In the genomic region with DNA sequence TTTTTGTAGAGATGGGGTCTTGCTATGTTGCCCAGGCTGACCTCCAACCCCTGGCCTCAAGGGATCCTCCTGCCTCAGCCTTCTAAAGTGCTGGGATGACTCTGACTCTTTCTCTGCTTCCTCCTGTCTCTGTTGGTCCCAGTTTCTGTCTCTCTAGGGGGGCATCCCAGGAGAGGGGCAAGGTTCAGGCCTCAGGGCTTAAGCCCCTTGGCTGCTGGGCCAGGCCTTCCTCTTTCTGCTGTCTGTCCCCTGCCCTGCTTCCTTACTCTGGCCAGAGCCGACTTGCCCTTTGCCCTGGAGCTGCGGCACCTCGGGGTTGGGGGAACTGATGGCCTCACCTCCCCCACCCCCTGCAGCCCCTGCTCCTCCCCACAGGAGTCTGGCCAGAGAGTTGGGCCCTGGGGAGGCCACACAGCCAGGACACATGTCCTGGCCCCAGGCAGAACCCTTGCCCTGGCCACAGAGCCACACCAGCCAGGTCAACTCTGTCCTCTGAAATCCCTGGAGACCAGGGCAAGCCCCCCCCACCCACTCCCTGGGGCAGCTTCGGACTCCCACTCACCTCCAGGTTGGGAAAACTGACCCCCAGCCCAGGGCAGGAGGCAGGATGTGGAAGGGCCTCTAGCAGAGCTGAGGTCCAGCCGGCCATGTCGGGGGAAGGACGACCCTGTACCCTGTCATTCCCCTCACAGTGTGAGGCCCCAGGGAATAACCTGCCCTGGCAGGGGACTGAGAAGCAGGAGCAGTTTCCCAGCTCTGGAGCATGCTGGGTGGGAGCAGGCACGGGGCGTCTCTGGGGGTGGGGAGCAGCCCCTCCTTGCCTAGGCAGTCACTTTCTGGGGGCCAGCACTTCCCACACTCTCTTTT, we compare ENCODE assay signal across 1 cellular context.
TF ChIP-seq lines count a peak whose summit lies in the region.

No MANE protein-coding gene starts in this region.

TF ChIP-seq in GM23338, 12 proteins besides CTCF, POLR2A, EP300 and RAD21 (continued from another document):
- TF ChIP-seq, protein P1, sequence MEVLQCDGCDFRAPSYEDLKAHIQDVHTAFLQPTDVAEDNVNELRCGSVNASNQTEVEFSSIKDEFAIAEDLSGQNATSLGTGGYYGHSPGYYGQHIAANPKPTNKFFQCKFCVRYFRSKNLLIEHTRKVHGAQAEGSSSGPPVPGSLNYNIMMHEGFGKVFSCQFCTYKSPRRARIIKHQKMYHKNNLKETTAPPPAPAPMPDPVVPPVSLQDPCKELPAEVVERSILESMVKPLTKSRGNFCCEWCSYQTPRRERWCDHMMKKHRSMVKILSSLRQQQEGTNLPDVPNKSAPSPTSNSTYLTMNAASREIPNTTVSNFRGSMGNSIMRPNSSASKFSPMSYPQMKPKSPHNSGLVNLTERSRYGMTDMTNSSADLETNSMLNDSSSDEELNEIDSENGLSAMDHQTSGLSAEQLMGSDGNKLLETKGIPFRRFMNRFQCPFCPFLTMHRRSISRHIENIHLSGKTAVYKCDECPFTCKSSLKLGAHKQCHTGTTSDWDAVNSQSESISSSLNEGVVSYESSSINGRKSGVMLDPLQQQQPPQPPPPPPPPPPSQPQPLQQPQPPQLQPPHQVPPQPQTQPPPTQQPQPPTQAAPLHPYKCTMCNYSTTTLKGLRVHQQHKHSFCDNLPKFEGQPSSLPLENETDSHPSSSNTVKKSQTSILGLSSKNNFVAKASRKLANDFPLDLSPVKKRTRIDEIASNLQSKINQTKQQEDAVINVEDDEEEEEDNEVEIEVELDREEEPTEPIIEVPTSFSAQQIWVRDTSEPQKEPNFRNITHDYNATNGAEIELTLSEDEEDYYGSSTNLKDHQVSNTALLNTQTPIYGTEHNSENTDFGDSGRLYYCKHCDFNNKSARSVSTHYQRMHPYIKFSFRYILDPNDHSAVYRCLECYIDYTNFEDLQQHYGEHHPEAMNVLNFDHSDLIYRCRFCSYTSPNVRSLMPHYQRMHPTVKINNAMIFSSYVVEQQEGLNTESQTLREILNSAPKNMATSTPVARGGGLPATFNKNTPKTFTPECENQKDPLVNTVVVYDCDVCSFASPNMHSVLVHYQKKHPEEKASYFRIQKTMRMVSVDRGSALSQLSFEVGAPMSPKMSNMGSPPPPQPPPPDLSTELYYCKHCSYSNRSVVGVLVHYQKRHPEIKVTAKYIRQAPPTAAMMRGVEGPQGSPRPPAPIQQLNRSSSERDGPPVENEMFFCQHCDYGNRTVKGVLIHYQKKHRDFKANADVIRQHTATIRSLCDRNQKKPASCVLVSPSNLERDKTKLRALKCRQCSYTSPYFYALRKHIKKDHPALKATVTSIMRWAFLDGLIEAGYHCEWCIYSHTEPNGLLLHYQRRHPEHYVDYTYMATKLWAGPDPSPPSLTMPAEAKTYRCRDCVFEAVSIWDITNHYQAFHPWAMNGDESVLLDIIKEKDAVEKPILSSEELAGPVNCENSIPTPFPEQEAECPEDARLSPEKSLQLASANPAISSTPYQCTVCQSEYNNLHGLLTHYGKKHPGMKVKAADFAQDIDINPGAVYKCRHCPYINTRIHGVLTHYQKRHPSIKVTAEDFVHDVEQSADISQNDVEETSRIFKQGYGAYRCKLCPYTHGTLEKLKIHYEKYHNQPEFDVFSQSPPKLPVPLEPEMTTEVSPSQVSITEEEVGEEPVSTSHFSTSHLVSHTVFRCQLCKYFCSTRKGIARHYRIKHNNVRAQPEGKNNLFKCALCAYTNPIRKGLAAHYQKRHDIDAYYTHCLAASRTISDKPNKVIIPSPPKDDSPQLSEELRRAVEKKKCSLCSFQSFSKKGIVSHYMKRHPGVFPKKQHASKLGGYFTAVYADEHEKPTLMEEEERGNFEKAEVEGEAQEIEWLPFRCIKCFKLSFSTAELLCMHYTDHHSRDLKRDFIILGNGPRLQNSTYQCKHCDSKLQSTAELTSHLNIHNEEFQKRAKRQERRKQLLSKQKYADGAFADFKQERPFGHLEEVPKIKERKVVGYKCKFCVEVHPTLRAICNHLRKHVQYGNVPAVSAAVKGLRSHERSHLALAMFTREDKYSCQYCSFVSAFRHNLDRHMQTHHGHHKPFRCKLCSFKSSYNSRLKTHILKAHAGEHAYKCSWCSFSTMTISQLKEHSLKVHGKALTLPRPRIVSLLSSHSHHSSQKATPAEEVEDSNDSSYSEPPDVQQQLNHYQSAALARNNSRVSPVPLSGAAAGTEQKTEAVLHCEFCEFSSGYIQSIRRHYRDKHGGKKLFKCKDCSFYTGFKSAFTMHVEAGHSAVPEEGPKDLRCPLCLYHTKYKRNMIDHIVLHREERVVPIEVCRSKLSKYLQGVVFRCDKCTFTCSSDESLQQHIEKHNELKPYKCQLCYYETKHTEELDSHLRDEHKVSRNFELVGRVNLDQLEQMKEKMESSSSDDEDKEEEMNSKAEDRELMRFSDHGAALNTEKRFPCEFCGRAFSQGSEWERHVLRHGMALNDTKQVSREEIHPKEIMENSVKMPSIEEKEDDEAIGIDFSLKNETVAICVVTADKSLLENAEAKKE (CRISPR knock-in tag; IDR thresholded peaks at IDR 0.05) = no peak
- TF ChIP-seq, protein P2, sequence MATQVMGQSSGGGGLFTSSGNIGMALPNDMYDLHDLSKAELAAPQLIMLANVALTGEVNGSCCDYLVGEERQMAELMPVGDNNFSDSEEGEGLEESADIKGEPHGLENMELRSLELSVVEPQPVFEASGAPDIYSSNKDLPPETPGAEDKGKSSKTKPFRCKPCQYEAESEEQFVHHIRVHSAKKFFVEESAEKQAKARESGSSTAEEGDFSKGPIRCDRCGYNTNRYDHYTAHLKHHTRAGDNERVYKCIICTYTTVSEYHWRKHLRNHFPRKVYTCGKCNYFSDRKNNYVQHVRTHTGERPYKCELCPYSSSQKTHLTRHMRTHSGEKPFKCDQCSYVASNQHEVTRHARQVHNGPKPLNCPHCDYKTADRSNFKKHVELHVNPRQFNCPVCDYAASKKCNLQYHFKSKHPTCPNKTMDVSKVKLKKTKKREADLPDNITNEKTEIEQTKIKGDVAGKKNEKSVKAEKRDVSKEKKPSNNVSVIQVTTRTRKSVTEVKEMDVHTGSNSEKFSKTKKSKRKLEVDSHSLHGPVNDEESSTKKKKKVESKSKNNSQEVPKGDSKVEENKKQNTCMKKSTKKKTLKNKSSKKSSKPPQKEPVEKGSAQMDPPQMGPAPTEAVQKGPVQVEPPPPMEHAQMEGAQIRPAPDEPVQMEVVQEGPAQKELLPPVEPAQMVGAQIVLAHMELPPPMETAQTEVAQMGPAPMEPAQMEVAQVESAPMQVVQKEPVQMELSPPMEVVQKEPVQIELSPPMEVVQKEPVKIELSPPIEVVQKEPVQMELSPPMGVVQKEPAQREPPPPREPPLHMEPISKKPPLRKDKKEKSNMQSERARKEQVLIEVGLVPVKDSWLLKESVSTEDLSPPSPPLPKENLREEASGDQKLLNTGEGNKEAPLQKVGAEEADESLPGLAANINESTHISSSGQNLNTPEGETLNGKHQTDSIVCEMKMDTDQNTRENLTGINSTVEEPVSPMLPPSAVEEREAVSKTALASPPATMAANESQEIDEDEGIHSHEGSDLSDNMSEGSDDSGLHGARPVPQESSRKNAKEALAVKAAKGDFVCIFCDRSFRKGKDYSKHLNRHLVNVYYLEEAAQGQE (IDR thresholded peaks at IDR 0.05; ENCODE audit: unreplicated experiment) = no peak
- TF ChIP-seq ZNF114 (CRISPR knock-in tag; IDR thresholded peaks at IDR 0.05) (no peak), NANOG (IDR thresholded peaks at IDR 0.05; ENCODE audit: borderline replicate concordance) (no peak), JUNB (IDR thresholded peaks at IDR 0.05; ENCODE audit: unreplicated experiment) (no peak), STAT1 (IDR thresholded peaks at IDR 0.05; ENCODE audit: unreplicated experiment) (no peak), EZH2phosphoT487 (IDR thresholded peaks at IDR 0.05; ENCODE audit: unreplicated experiment) (no peak)
- TF ChIP-seq, protein P3, sequence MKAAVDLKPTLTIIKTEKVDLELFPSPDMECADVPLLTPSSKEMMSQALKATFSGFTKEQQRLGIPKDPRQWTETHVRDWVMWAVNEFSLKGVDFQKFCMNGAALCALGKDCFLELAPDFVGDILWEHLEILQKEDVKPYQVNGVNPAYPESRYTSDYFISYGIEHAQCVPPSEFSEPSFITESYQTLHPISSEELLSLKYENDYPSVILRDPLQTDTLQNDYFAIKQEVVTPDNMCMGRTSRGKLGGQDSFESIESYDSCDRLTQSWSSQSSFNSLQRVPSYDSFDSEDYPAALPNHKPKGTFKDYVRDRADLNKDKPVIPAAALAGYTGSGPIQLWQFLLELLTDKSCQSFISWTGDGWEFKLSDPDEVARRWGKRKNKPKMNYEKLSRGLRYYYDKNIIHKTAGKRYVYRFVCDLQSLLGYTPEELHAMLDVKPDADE (IDR thresholded peaks at IDR 0.05) = no peak
